15 cellular contexts compared by ENCODE assay signal in genomic region chr11:88480217-88480616, GRCh38.
DNase-seq lines count a peak whose midpoint lies in the region; TF ChIP-seq lines count a peak whose summit lies in the region.
"Had no signal": no experiment of that assay in that cellular context is flagged by ENCODE, and none has a peak within 500 bp of the region (broad histone marks: within the 10 kb centered on the region; RNA-seq: fewer than 3 reads in every experiment).

No MANE protein-coding gene starts in this region.

- H4K20me1 ChIP-seq in smooth muscle cell (ENCODE audit: low read depth): no peaks in the 10 kb centered on the region

- H3K9ac ChIP-seq in smooth muscle cell (ENCODE audit: low read depth): no peak overlapping the region

- TF ChIP-seq CTCF in astrocyte of the spinal cord (IDR thresholded peaks at IDR 0.05; ENCODE audit: low read depth, low read length) (no peak), kidney epithelial cell (IDR thresholded peaks at IDR 0.05; ENCODE audit: insufficient read depth, low read length, poor library complexity, severe bottlenecking) (no peak), smooth muscle cell (IDR thresholded peaks at IDR 0.05; ENCODE audit: borderline replicate concordance, insufficient read depth, poor library complexity, severe bottlenecking) (no peak)

- no peaks in the 10 kb centered on the region for H3K27me3 ChIP-seq in ACC112 (ENCODE audit: insufficient read depth, low read length)
- no peaks in the 10 kb centered on the region for H3K27me3 ChIP-seq in kidney epithelial cell (ENCODE audit: control insufficient read depth, insufficient read depth, low read length)
- H3K27me3 ChIP-seq in smooth muscle cell (ENCODE audit: low read depth): no peaks in the 10 kb centered on the region

- H2AFZ ChIP-seq in ACC112 (ENCODE audit: low read length, unreplicated experiment) (peak overlapping the region; percentile 40), smooth muscle cell (ENCODE audit: low read depth) (no peak overlapping the region)

- H3K4me2 ChIP-seq in smooth muscle cell: no peak overlapping the region

- H3K4me3 ChIP-seq in ACC112 (ENCODE audit: low read depth, low read length): peak overlapping the region; percentile 4; the same call in 1 of the 2 replicates
- H3K4me3 ChIP-seq in astrocyte of the spinal cord (ENCODE audit: low read depth, low read length): no peak overlapping the region
- no peak overlapping the region for H3K4me3 ChIP-seq in kidney epithelial cell (ENCODE audit: low read depth, low read length)
- H3K4me3 ChIP-seq in smooth muscle cell: no peak overlapping the region
- H3K4me3 ChIP-seq: HAP-1 had no signal

- DNase-seq in HS-5 (ENCODE audit: low read depth) (peak; percentile 93), astrocyte of the spinal cord (ENCODE audit: low read depth, low spot score) (peak; percentile 86), kidney epithelial cell (ENCODE audit: low read depth) (peak; percentile 47), substantia nigra (lab: John Stamatoyannopoulos, UW) (no peak), amygdala (lab: John Stamatoyannopoulos, UW) (no peak), smooth muscle cell (lab: John Stamatoyannopoulos, UW; ENCODE audit: unreplicated experiment) (no peak), posterior vena cava (ENCODE audit: low spot score) (no peak)
- DNase-seq: activated CD4-positive, CD25-positive, alpha-beta regulatory T cell treated with anti-CD3 and anti-CD28 coated beads, Interleukin-2, amount 50 U/mL, for 72 hours; activated effector memory CD4-positive, alpha-beta T cell treated with Interleukin-2 at 50 U/mL for 16 hours; Karpas-422; naive thymus-derived CD4-positive, alpha-beta T cell; NCI-H2171 treated with DMSO at 0.1 percent for 48 hours; SHP77 treated with DMSO at 0.1 percent for 48 hours had no signal

- intact Hi-C loops in posterior vena cava (cut with DNase I): no loop called here

- no peaks in the 10 kb centered on the region for H3K9me3 ChIP-seq in smooth muscle cell (replicated peaks; ENCODE audit: low read depth)
- H3K9me3 ChIP-seq: HAP-1 had no signal

- H3K27ac ChIP-seq in ACC112 (ENCODE audit: low read depth, low read length) (peak overlapping the region; percentile 91), substantia nigra (ENCODE audit: low read depth, low read length, poor library complexity, severe bottlenecking) (no peak overlapping the region), smooth muscle cell (ENCODE audit: low read depth) (no peak overlapping the region)

- no peaks in the 10 kb centered on the region for H3F3A ChIP-seq in smooth muscle cell (ENCODE audit: low read depth)

- H3K36me3 ChIP-seq in ACC112 (ENCODE audit: insufficient read depth, low read length) (no peaks in the 10 kb centered on the region), kidney epithelial cell (ENCODE audit: control insufficient read depth, insufficient read depth, low read length) (no peaks in the 10 kb centered on the region), smooth muscle cell (ENCODE audit: low read depth) (no peaks in the 10 kb centered on the region)
- H3K36me3 ChIP-seq: HAP-1 had no signal

- no peaks in the 10 kb centered on the region for H3K79me2 ChIP-seq in ACC112 (ENCODE audit: control insufficient read depth, insufficient read depth, low read length, unreplicated experiment)
- no peaks in the 10 kb centered on the region for H3K79me2 ChIP-seq in smooth muscle cell (ENCODE audit: low read depth)

- in situ Hi-C loops in astrocyte of the spinal cord (cut with HindIII; ENCODE audit: low sequenced_read_pairs): no loop called here

- 79% methylated on average over 1 of the region's 1 CpG for WGBS in smooth muscle cell (ENCODE audit: low lambda C conversion rate)

- peaks cover 65% of the 10 kb centered on the region for H3K4me1 ChIP-seq in ACC112 (ENCODE audit: control insufficient read depth, insufficient read depth, low read length, unreplicated experiment)
- no peaks in the 10 kb centered on the region for H3K4me1 ChIP-seq in smooth muscle cell (ENCODE audit: low read depth)
- H3K4me1 ChIP-seq: HAP-1 had no signal

Comparison
In these comparisons a context has a peak if more than half of its experiments do, and no peak if none do; other contexts are left out.
1. DNase-seq: peak in HS-5 (single experiment), astrocyte of the spinal cord (single experiment) and kidney epithelial cell (single experiment); none in substantia nigra (0 of 49), amygdala (0 of 56), smooth muscle cell (single experiment) and posterior vena cava (single experiment).